24 cellular contexts compared by ENCODE assay signal in genomic region chr2:221203846-221204245, GRCh38.
DNase-seq lines count a peak whose midpoint lies in the region; ATAC-seq and TF ChIP-seq lines count a peak whose summit lies in the region.
"Had no signal": no experiment of that assay in that cellular context is flagged by ENCODE, and none has a peak within 500 bp of the region (broad histone marks: within the 10 kb centered on the region; RNA-seq: fewer than 3 reads in every experiment).

No MANE protein-coding gene starts in this region.

- H3K9me3 ChIP-seq in BLaER1 treated with 17β-estradiol and CSF1 and Interleukin-3, amounts not matched to agents 10 nM and 100 nM (replicated peaks in 1 of 11): no peaks in the 10 kb centered on the region
- no peaks in the 10 kb centered on the region for H3K9me3 ChIP-seq in gastroesophageal sphincter
- H3K9me3 ChIP-seq: adrenal gland, Caco-2, heart left ventricle, SK-N-SH had no signal

- ATAC-seq in gastroesophageal sphincter (no peak), HG03045 (IDR thresholded peaks at IDR 0.05; ENCODE audit: unreplicated experiment) (no peak)
- ATAC-seq: activated CD4-positive, alpha-beta T cell treated with anti-CD3 and anti-CD28 coated beads for 36 hours; heart left ventricle; naive thymus-derived CD8-positive, alpha-beta T cell; PC-3 had no signal

- no peaks in the 10 kb centered on the region for H4K20me1 ChIP-seq in BLaER1 treated with 17β-estradiol and CSF1 and Interleukin-3, amounts not matched to agents 10 nM and 100 nM

- H3K4me3 ChIP-seq in BLaER1 treated with 17β-estradiol and CSF1 and Interleukin-3, amounts not matched to agents 10 nM and 100 nM: no peak overlapping the region
- no peak overlapping the region for H3K4me3 ChIP-seq in gastroesophageal sphincter
- H3K4me3 ChIP-seq: adrenal gland, heart left ventricle, lung, skin epidermis had no signal

- no peaks in the 10 kb centered on the region for H3K36me3 ChIP-seq in BLaER1 treated with 17β-estradiol and CSF1 and Interleukin-3, amounts not matched to agents 10 nM and 100 nM
- H3K36me3 ChIP-seq in gastroesophageal sphincter: no peaks in the 10 kb centered on the region
- H3K36me3 ChIP-seq: adrenal gland, heart left ventricle had no signal

- TF ChIP-seq POLR2A in gastroesophageal sphincter (IDR thresholded peaks at IDR 0.05): no peak

- H3K4me1 ChIP-seq in BLaER1 treated with 17β-estradiol and CSF1 and Interleukin-3, amounts not matched to agents 10 nM and 100 nM: peaks cover 0 to 21% (median 17%) of the 10 kb centered on the region in 10 experiments; a peak in 16 of 20 replicates
- peaks cover 0 to 15% (median 0%) of the 10 kb centered on the region in 3 donors for H3K4me1 ChIP-seq in gastroesophageal sphincter
- H3K4me1 ChIP-seq: adrenal gland, heart left ventricle had no signal

- no peaks in the 10 kb centered on the region for H3K27me3 ChIP-seq in BLaER1 treated with 17β-estradiol and CSF1 and Interleukin-3, amounts not matched to agents 10 nM and 100 nM
- H3K27me3 ChIP-seq in gastroesophageal sphincter: no peaks in the 10 kb centered on the region
- H3K27me3 ChIP-seq: adrenal gland, heart left ventricle had no signal

- peak overlapping the region in 3 of 11 experiments; percentile 30 to 65 (median 53); a peak in 4 of 22 replicates for H3K27ac ChIP-seq in BLaER1 treated with 17β-estradiol and CSF1 and Interleukin-3, amounts not matched to agents 10 nM and 100 nM
- H3K27ac ChIP-seq in gastroesophageal sphincter: no peak overlapping the region
- H3K27ac ChIP-seq: adrenal gland, heart left ventricle, KMS-11, skin epidermis had no signal

- 30 to 44% methylated on average over 2 of the region's 2 CpGs for WGBS in gastroesophageal sphincter (ENCODE audit: low coverage in 1 of 2), 2 donors

- TF ChIP-seq EP300 in gastroesophageal sphincter (IDR thresholded peaks at IDR 0.05): no peak

- TF ChIP-seq CTCF in gastroesophageal sphincter (IDR thresholded peaks at IDR 0.05): no peak

- H3K9ac ChIP-seq in BLaER1 treated with 17β-estradiol and CSF1 and Interleukin-3, amounts not matched to agents 10 nM and 100 nM: no peak overlapping the region
- H3K9ac ChIP-seq: KMS-11, SK-N-SH had no signal

- peak overlapping the region in 8 of 11 experiments; percentile 18 to 70 (median 56); a peak in 10 of 22 replicates for H3K4me2 ChIP-seq in BLaER1 treated with 17β-estradiol and CSF1 and Interleukin-3, amounts not matched to agents 10 nM and 100 nM
- H3K4me2 ChIP-seq: KMS-11, SK-N-SH had no signal

- DNase-seq in DMS79 treated with DMSO at 0.1 percent for 48 hours (lab: John Stamatoyannopoulos, UW): peak; percentile 69
- DNase-seq in NCI-H187 (lab: John Stamatoyannopoulos, UW): peak; percentile 34 to 62
- peak; percentile 19 to 51 for DNase-seq in SHP77 (lab: John Stamatoyannopoulos, UW)
- DNase-seq in AG08396 (ENCODE audit: low spot score): no peak
- DNase-seq in SIG-M5 (lab: John Stamatoyannopoulos, UW): no peak
- DNase-seq: activated CD4-positive, alpha-beta T cell treated with anti-CD3 and anti-CD28 coated beads for 36 hours; adrenal gland; Caco-2; central memory CD4-positive, alpha-beta T cell; effector CD4-positive, alpha-beta T cell; H7; heart left ventricle; naive thymus-derived CD8-positive, alpha-beta T cell; PC-3; SK-N-SH; stimulated activated CD4-positive, alpha-beta T cell treated with anti-CD3 and anti-CD28 coated beads, Interleukin-4, amount 100 ng/mL, for 24 hours; stimulated activated CD8-positive, alpha-beta memory T cell treated with anti-CD3 and anti-CD28 coated beads, Interleukin-4, amount 100 ng/mL, for 48 hours; T1000 had no signal

Comparison
In these comparisons a context has a peak if more than half of its experiments do, and no peak if none do; other contexts are left out.
1. DNase-seq: peak in DMS79 treated with DMSO at 0.1 percent for 48 hours (single experiment), NCI-H187 (2 of 2) and SHP77 (2 of 2); none in AG08396 (single experiment) and SIG-M5 (single experiment).